Comparison of ENCODE assay signal across 3 cellular contexts in genomic region chr17:2736956-2737355, GRCh38.
A peak's percentile ranks its signal among the peaks of the same experiment; 100 is the strongest.
TF ChIP-seq lines count a peak whose summit lies in the region.

No MANE protein-coding gene starts in this region.

TF ChIP-seq in HEK293, 187 proteins besides CTCF, POLR2A, EP300 and RAD21:
- 0 out of 2 replicates have a peak, but pooled peaks have one; percentile 12 for TF ChIP-seq PRDM10 (tag by site-specific recombination; IDR thresholded peaks at IDR 0.05)
- TF ChIP-seq SCRT1 (tag by site-specific recombination; IDR thresholded peaks at IDR 0.05; ENCODE audit: borderline replicate concordance), result no peak
- 0 out of 2 replicates have a peak, but pooled peaks have one; percentile 31 for TF ChIP-seq ZNF558 (tag by site-specific recombination; IDR thresholded peaks at IDR 0.05)

TF ChIP-seq in WTC11, 78 proteins besides CTCF, POLR2A, EP300 and RAD21:
- TF ChIP-seq NFE2L1 (CRISPR knock-in tag; IDR thresholded peaks at IDR 0.05), result no peak
- no peak for TF ChIP-seq IRF2 (CRISPR knock-in tag; IDR thresholded peaks at IDR 0.05; ENCODE audit: borderline replicate concordance, low read depth)
- TF ChIP-seq ZSCAN18 (CRISPR knock-in tag; IDR thresholded peaks at IDR 0.05), result no peak

TF ChIP-seq in HepG2, 621 proteins besides CTCF, POLR2A, EP300 and RAD21:
- no peak for TF ChIP-seq ZNF572 (CRISPR knock-in tag; IDR thresholded peaks at IDR 0.05)
